In the genomic region with DNA sequence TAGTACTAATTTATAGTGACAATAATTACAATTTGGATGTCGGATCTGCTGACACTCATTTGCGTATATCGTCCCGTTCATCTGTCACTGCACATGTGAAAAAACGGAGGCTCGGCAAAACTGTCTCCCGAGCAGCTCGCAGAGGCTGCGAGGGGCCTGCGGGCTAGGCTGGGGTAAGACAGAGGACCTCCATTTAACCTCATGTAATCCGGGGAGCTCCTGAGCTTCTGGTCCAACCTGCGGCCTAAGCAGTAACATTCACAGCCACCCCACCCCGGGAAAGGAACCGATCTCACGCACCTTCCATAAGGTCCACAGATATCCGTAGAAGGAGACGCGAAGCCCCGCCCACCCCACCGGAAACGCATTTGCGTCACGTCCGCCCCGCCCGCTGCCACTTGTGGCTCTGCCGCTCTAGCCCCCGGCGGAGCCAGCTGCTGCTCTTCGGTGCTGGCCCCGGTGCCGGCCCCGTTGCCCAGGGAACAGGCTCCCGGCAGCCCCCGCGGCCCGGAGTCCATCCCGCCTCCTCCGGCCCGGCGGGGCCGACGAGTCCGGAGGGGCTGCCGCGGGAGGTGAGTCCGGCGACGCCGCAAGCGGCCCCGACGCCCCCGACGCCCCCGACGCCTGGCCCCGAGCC, we compare ENCODE assay signal across 8 cellular contexts. TPM values are rescaled to one million over a fixed set of nuclear protein-coding genes. Genes with fewer than 3 reads are reported as not detected.
A peak's percentile ranks its signal among the peaks of the same experiment; 100 is the strongest.
DNase-seq lines count a peak whose midpoint lies in the region; ATAC-seq and TF ChIP-seq lines count a peak whose summit lies in the region.

TSS of gene CINP (minus strand) at position 346 of the 637 bp plus-strand sequence. CDS start at position 307, 39 bp downstream.
TSS of gene TECPR2 (plus strand) at position 397 of the 637 bp plus-strand sequence. CDS start 13,781 bp downstream, outside the sequence.

- DNase-seq in Daoy (ENCODE audit: low read depth) (peak; percentile 99), GOT3 (lab: John Stamatoyannopoulos, UW) (peak; percentile 57), LNCaP clone FGC (ENCODE audit: low read depth) (peak; percentile 81), RPMI8226 (peak; percentile 94), fibroblast of mammary gland (ENCODE audit: low read depth) (peak; percentile 92)
- peak; percentile 87 to 97 (median 93) for DNase-seq in naive thymus-derived CD8-positive, alpha-beta T cell
- peak; percentile 92 for DNase-seq in stimulated activated naive B cell treated with anti-CD40 and anti-IgM and Interleukin-4, amounts not matched to agents 10 μg/mL and 1 μg/mL and 100 μg/mL, for 72 hours

- POLR2A ChIA-PET in naive thymus-derived CD8-positive, alpha-beta T cell (lab: Charles Lee), result interaction anchor here (0.5 to 3.0 kb wide), 6 partner anchors 9 to 93 kb away, joined by 3 to 13 read pairs (median 5); partner anchors contain the start of gene ZNF839

- TF ChIP-seq CTCF in LNCaP clone FGC (IDR thresholded peaks at IDR 0.05; ENCODE audit: control insufficient read depth, extremely low read depth, insufficient read depth) (no peak), fibroblast of mammary gland (conservative IDR thresholded peaks at IDR 0.05; ENCODE audit: control insufficient read depth, insufficient read depth, low read depth, low read length) (no peak)

- ATAC-seq in activated T-helper 17 cell treated with anti-CD3 and anti-CD28 coated beads, Interleukin-2, amount 50 U/mL, for 72 hours (replicated peaks), result peak; percentile 82
- ATAC-seq in naive thymus-derived CD8-positive, alpha-beta T cell, result peak; percentile 90
- ATAC-seq in stimulated activated naive B cell treated with anti-CD40 and anti-IgM and Interleukin-4, amounts not matched to agents 10 μg/mL and 1 μg/mL and 100 μg/mL, for 72 hours (replicated peaks), result peak; percentile 80 to 88

- H3K36me3 Mint-ChIP-seq in activated T-helper 17 cell treated with anti-CD3 and anti-CD28 coated beads, Interleukin-2, amount 50 U/mL, for 72 hours (ENCODE audit: low read depth), result peaks cover 31% of the 10 kb centered on the region
- H3K36me3 Mint-ChIP-seq in naive thymus-derived CD8-positive, alpha-beta T cell, result peaks cover 0 to 24% (median under 1%) of the 10 kb centered on the region in 3 donors
- H3K36me3 Mint-ChIP-seq in stimulated activated naive B cell treated with anti-CD40 and anti-IgM and Interleukin-4, amounts not matched to agents 10 μg/mL and 1 μg/mL and 100 μg/mL, for 72 hours, result peaks cover 19 to 27% of the 10 kb centered on the region in 2 donors

- H3K4me3 ChIP-seq in LNCaP clone FGC (ENCODE audit: low read depth, low read length), result peak within 1 kb of the TSS; percentile 74
- H3K4me3 ChIP-seq in fibroblast of mammary gland (ENCODE audit: control insufficient read depth, low read depth, low read length), result peak within 1 kb of the TSS; percentile 95

- no peaks in the 10 kb centered on the region for H3K9me3 Mint-ChIP-seq in activated T-helper 17 cell treated with anti-CD3 and anti-CD28 coated beads, Interleukin-2, amount 50 U/mL, for 72 hours
- no peaks in the 10 kb centered on the region for H3K9me3 Mint-ChIP-seq in naive thymus-derived CD8-positive, alpha-beta T cell
- H3K9me3 Mint-ChIP-seq in stimulated activated naive B cell treated with anti-CD40 and anti-IgM and Interleukin-4, amounts not matched to agents 10 μg/mL and 1 μg/mL and 100 μg/mL, for 72 hours, result no peaks in the 10 kb centered on the region

- peak within 1 kb of the TSS; percentile 88 for H3K27ac Mint-ChIP-seq in activated T-helper 17 cell treated with anti-CD3 and anti-CD28 coated beads, Interleukin-2, amount 50 U/mL, for 72 hours
- peak within 1 kb of the TSS in 9 of 10 donors; percentile 90 to 99 (median 98) for H3K27ac Mint-ChIP-seq in naive thymus-derived CD8-positive, alpha-beta T cell
- peak within 1 kb of the TSS; percentile 98 for H3K27ac Mint-ChIP-seq in stimulated activated naive B cell treated with anti-CD40 and anti-IgM and Interleukin-4, amounts not matched to agents 10 μg/mL and 1 μg/mL and 100 μg/mL, for 72 hours

- no peaks in the 10 kb centered on the region for H3K27me3 Mint-ChIP-seq in activated T-helper 17 cell treated with anti-CD3 and anti-CD28 coated beads, Interleukin-2, amount 50 U/mL, for 72 hours
- no peaks in the 10 kb centered on the region for H3K27me3 Mint-ChIP-seq in naive thymus-derived CD8-positive, alpha-beta T cell
- H3K27me3 Mint-ChIP-seq in stimulated activated naive B cell treated with anti-CD40 and anti-IgM and Interleukin-4, amounts not matched to agents 10 μg/mL and 1 μg/mL and 100 μg/mL, for 72 hours, result no peaks in the 10 kb centered on the region

- no peak within 1 kb of the TSS for H3K4me3 Mint-ChIP-seq in activated T-helper 17 cell treated with anti-CD3 and anti-CD28 coated beads, Interleukin-2, amount 50 U/mL, for 72 hours
- H3K4me3 Mint-ChIP-seq in naive thymus-derived CD8-positive, alpha-beta T cell, result peak within 1 kb of the TSS in 8 of 10 donors; percentile 90 to 98 (median 95)
- H3K4me3 Mint-ChIP-seq in stimulated activated naive B cell treated with anti-CD40 and anti-IgM and Interleukin-4, amounts not matched to agents 10 μg/mL and 1 μg/mL and 100 μg/mL, for 72 hours, result no peak within 1 kb of the TSS

- H3K4me1 Mint-ChIP-seq in activated T-helper 17 cell treated with anti-CD3 and anti-CD28 coated beads, Interleukin-2, amount 50 U/mL, for 72 hours, result peaks cover 23% of the 10 kb centered on the region
- peaks cover 19 to 36% (median 34%) of the 10 kb centered on the region in 4 donors for H3K4me1 Mint-ChIP-seq in naive thymus-derived CD8-positive, alpha-beta T cell
- peaks cover 25 to 36% of the 10 kb centered on the region in 2 donors for H3K4me1 Mint-ChIP-seq in stimulated activated naive B cell treated with anti-CD40 and anti-IgM and Interleukin-4, amounts not matched to agents 10 μg/mL and 1 μg/mL and 100 μg/mL, for 72 hours

RNA-seq across cellular contexts. Expression of gene CINP, which starts in this region (rescaled TPM):
- 68.8 and 81.3 TPM in 2 replicates for total RNA-seq in Daoy (2014; rRNA removed; shearing (Covaris generic))
- total RNA-seq in activated T-helper 17 cell treated with anti-CD3 and anti-CD28 coated beads, Interleukin-2, amount 50 U/mL, for 72 hours, result 10 to 100 TPM; 33.5 to 37.8 TPM
- total RNA-seq in naive thymus-derived CD8-positive, alpha-beta T cell, result 10 to 100 TPM; 30.0 to 32.6 TPM
- 10 to 100 TPM; 40.2 to 46.6 (median 40.6) TPM for polyA plus RNA-seq in naive thymus-derived CD8-positive, alpha-beta T cell

RNA-seq across cellular contexts. Expression of gene TECPR2, which starts in this region (rescaled TPM):
- total RNA-seq in Daoy (2014; rRNA removed; shearing (Covaris generic)), result 8.8 and 15.3 TPM in 2 replicates
- 1 to 10 TPM; 4.6 to 4.9 TPM for total RNA-seq in activated T-helper 17 cell treated with anti-CD3 and anti-CD28 coated beads, Interleukin-2, amount 50 U/mL, for 72 hours
- total RNA-seq in naive thymus-derived CD8-positive, alpha-beta T cell, result 10 to 100 TPM; 11.6 to 11.8 TPM
- polyA plus RNA-seq in naive thymus-derived CD8-positive, alpha-beta T cell, result 1 to 10 TPM; 3.3 to 5.4 (median 4.3) TPM

Comparison
In these comparisons a context has a peak if more than half of its experiments do, and no peak if none do; other contexts are left out.
1. Peak in every context shown above with its lines: DNase-seq, ATAC-seq and H3K4me3 ChIP-seq.
2. H3K4me3 Mint-ChIP-seq: peak in naive thymus-derived CD8-positive, alpha-beta T cell (8 of 10); none in activated T-helper 17 cell treated with anti-CD3 and anti-CD28 coated beads, Interleukin-2, amount 50 U/mL, for 72 hours (single experiment) and stimulated activated naive B cell treated with anti-CD40 and anti-IgM and Interleukin-4, amounts not matched to agents 10 μg/mL and 1 μg/mL and 100 μg/mL, for 72 hours (0 of 2).